In genomic region chr2:101771226-101771906, GRCh38 we compare ENCODE assay signal across 1 cellular context.
TF ChIP-seq lines count a peak whose summit lies in the region.

No MANE protein-coding gene starts in this region.

TF ChIP-seq in HepG2, 621 proteins besides CTCF, POLR2A, EP300 and RAD21 (continued from another document):
- 0 out of 2 replicates have a peak, but pooled peaks have one; percentile 11 for TF ChIP-seq ZNF142 (CRISPR knock-in tag; IDR thresholded peaks at IDR 0.05)
- peak; percentile 46 for TF ChIP-seq TEAD3 (CRISPR knock-in tag; optimal IDR thresholded peaks at IDR 0.05; ENCODE audit: borderline replicate concordance)
- no peak for TF ChIP-seq TAF1 (CRISPR knock-in tag; IDR thresholded peaks at IDR 0.05)
- no peak for TF ChIP-seq ZFP36 (IDR thresholded peaks at IDR 0.05; ENCODE audit: borderline replicate concordance, low read depth, low read length, partially characterized antibody)
- TF ChIP-seq ZNF644 (CRISPR knock-in tag; IDR thresholded peaks at IDR 0.05; ENCODE audit: low read depth): no peak
- no peak for TF ChIP-seq ZNF710 (CRISPR knock-in tag; IDR thresholded peaks at IDR 0.05; ENCODE audit: borderline replicate concordance)
- no peak for TF ChIP-seq ZNF576 (CRISPR knock-in tag; IDR thresholded peaks at IDR 0.05)
- no peak for TF ChIP-seq SOX13 (IDR thresholded peaks at IDR 0.05)
- peak in 1 of 2 experiments; percentile 70; a peak in 2 of 4 replicates for TF ChIP-seq SOX13 (CRISPR knock-in tag; conservative IDR thresholded peaks at IDR 0.05 in 1 of 2, IDR thresholded peaks at IDR 0.05 in 1 of 2)
- TF ChIP-seq FOXP4 (CRISPR knock-in tag; IDR thresholded peaks at IDR 0.05): no peak
- no peak for TF ChIP-seq HES4 (CRISPR knock-in tag; IDR thresholded peaks at IDR 0.05; ENCODE audit: borderline replicate concordance)
- no peak for TF ChIP-seq LCORL (IDR thresholded peaks at IDR 0.05)
- TF ChIP-seq LCORL (CRISPR knock-in tag; IDR thresholded peaks at IDR 0.05): no peak
- TF ChIP-seq ZNF660 (CRISPR knock-in tag; IDR thresholded peaks at IDR 0.05; ENCODE audit: borderline replicate concordance, low read depth): no peak
- no peak for TF ChIP-seq ZNF530 (CRISPR knock-in tag; IDR thresholded peaks at IDR 0.05; ENCODE audit: low read depth)
- TF ChIP-seq IRX3 (CRISPR knock-in tag; IDR thresholded peaks at IDR 0.05; ENCODE audit: borderline replicate concordance, low read depth): no peak
- TF ChIP-seq ZSCAN25 (CRISPR knock-in tag; IDR thresholded peaks at IDR 0.05): no peak
- TF ChIP-seq SAFB2 (CRISPR knock-in tag; IDR thresholded peaks at IDR 0.05; ENCODE audit: borderline replicate concordance, low read depth): no peak
- TF ChIP-seq PREB (CRISPR knock-in tag; IDR thresholded peaks at IDR 0.05): no peak
- no peak for TF ChIP-seq ZBTB21 (CRISPR knock-in tag; IDR thresholded peaks at IDR 0.05)
- no peak for TF ChIP-seq CHD4 (IDR thresholded peaks at IDR 0.05; ENCODE audit: borderline replicate concordance, low read length)
- no peak for TF ChIP-seq ZKSCAN5 (CRISPR knock-in tag; IDR thresholded peaks at IDR 0.05)
